ENCODE assay signal across 1 cellular context in the genomic region with DNA sequence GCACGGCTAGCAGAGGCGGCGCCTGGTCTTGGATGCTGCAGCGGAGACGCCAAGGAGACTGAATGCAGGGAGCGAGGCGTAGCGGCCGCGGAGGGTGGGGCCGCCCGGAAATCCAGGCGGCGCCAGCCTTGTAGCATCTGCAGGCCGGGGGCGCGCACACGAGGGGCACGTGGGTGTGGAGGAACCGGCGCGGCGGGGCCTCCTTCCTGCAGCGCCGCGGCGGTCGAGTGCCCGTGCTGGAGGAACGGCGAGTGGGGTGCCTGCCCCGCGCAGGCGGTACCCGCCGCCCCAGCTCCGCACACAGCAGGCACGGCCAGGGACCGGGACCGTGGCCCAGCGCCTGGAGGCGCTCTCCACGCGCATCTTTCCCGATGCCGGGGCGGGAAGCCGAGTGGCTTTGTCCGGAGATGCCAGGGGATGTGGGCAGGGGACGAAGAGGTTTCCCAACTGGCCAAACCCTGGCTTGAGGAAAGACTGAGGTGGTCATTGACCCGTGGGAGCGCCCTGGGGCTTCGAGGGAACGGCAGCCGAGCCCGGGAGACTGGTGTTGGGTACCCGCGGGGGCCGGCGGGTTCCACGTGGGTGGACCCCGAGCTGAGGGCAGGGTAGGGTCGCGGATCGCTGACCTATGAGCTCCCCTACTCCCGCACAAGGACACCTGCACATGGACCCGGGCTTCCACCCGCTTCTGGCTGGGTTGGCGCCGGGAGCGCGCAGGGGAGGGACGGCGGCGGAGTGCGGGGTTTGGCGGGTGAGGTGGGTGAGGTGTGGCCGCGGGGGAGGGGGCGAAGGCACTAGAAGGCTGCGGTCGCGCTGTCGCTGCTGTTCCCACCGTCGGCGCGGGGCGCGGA.
A peak's percentile ranks its signal among the peaks of the same experiment; 100 is the strongest.
TF ChIP-seq lines count a peak whose summit lies in the region.

No MANE protein-coding gene starts in this region.

TF ChIP-seq in H1, 55 proteins besides CTCF, POLR2A, EP300 and RAD21:
- TF ChIP-seq TAF7 (optimal IDR thresholded peaks at IDR 0.05; ENCODE audit: borderline replicate concordance, low read depth, low read length) = no peak
- no peak for TF ChIP-seq TBP (IDR thresholded peaks at IDR 0.05; ENCODE audit: low read depth, low read length)
- no peak for TF ChIP-seq SAP30 (IDR thresholded peaks at IDR 0.05; ENCODE audit: insufficient read depth, insufficient replicate concordance, low read length)
- no peak for TF ChIP-seq TEAD4 (IDR thresholded peaks at IDR 0.05; ENCODE audit: low read depth, low read length)
- TF ChIP-seq TCF12 (IDR thresholded peaks at IDR 0.05; ENCODE audit: low read depth, low read length) = no peak
- no peak for TF ChIP-seq NANOG (IDR thresholded peaks at IDR 0.05; ENCODE audit: insufficient read depth, low read depth, low read length, poor library complexity, severe bottlenecking)
- TF ChIP-seq JUN (IDR thresholded peaks at IDR 0.05; ENCODE audit: low read depth, low read length) = no peak
- TF ChIP-seq HDAC6 (IDR thresholded peaks at IDR 0.05; ENCODE audit: low read depth, low read length) = no peak
- no peak for TF ChIP-seq KDM1A (IDR thresholded peaks at IDR 0.05; ENCODE audit: borderline replicate concordance, low read length)
- TF ChIP-seq MAFK (IDR thresholded peaks at IDR 0.05; ENCODE audit: low read depth, low read length) = no peak
- no peak; a peak in 1 of 4 replicates for TF ChIP-seq HDAC2 (IDR thresholded peaks at IDR 0.05; ENCODE audit: borderline replicate concordance in 1 of 2, low read depth in 2 of 2, low read length in 2 of 2)
- peak; percentile 83; the same call in 1 of the 2 replicates for TF ChIP-seq RBBP5 (IDR thresholded peaks at IDR 0.05; ENCODE audit: borderline replicate concordance, low read depth, low read length)
- no peak for TF ChIP-seq ASH2L (IDR thresholded peaks at IDR 0.05; ENCODE audit: low read length)
- TF ChIP-seq RXRA (IDR thresholded peaks at IDR 0.05; ENCODE audit: insufficient read depth, low read depth, low read length) = no peak
- no peak for TF ChIP-seq POLR2AphosphoS5 (IDR thresholded peaks at IDR 0.05; ENCODE audit: low read depth, low read length)
- TF ChIP-seq BACH1 (IDR thresholded peaks at IDR 0.05; ENCODE audit: low read length) = peak; percentile 39; the same call in 1 of the 2 replicates
- TF ChIP-seq PHF8 (conservative IDR thresholded peaks at IDR 0.05; ENCODE audit: low read depth, low read length) = 0 out of 2 replicates have a peak, but pooled peaks have one; percentile 22
- TF ChIP-seq, protein P1, sequence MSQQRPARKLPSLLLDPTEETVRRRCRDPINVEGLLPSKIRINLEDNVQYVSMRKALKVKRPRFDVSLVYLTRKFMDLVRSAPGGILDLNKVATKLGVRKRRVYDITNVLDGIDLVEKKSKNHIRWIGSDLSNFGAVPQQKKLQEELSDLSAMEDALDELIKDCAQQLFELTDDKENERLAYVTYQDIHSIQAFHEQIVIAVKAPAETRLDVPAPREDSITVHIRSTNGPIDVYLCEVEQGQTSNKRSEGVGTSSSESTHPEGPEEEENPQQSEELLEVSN (IDR thresholded peaks at IDR 0.05) = peak; percentile 74
- peak; percentile 88; the same call in 1 of the 2 replicates for TF ChIP-seq SUZ12 (IDR thresholded peaks at IDR 0.05; ENCODE audit: low read length)
- no peak for TF ChIP-seq NRF1 (IDR thresholded peaks at IDR 0.05; ENCODE audit: low read depth, low read length)
- no peak for TF ChIP-seq SRF (IDR thresholded peaks at IDR 0.05; ENCODE audit: low read depth, low read length)
- TF ChIP-seq GTF2F1 (IDR thresholded peaks at IDR 0.05; ENCODE audit: borderline replicate concordance, low read depth, low read length) = no peak
- TF ChIP-seq GABPA (IDR thresholded peaks at IDR 0.05; ENCODE audit: borderline replicate concordance, insufficient read depth, low read length) = no peak
- no peak for TF ChIP-seq CHD1 (IDR thresholded peaks at IDR 0.05; ENCODE audit: low read depth, low read length)
- TF ChIP-seq RFX5 (IDR thresholded peaks at IDR 0.05; ENCODE audit: borderline replicate concordance, low read depth, low read length) = no peak
- TF ChIP-seq KDM5A (IDR thresholded peaks at IDR 0.05; ENCODE audit: low read length) = no peak
- TF ChIP-seq BRCA1 (IDR thresholded peaks at IDR 0.05; ENCODE audit: low read depth, low read length) = no peak
- TF ChIP-seq SIN3A (conservative IDR thresholded peaks at IDR 0.05 in 1 of 2, IDR thresholded peaks at IDR 0.05 in 1 of 2; ENCODE audit: low read depth in 1 of 2, low read length in 2 of 2) = no peak; a peak in 1 of 4 replicates
- TF ChIP-seq, protein P2, sequence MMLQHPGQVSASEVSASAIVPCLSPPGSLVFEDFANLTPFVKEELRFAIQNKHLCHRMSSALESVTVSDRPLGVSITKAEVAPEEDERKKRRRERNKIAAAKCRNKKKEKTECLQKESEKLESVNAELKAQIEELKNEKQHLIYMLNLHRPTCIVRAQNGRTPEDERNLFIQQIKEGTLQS (IDR thresholded peaks at IDR 0.05; ENCODE audit: insufficient read depth, low read depth, low read length) = no peak
- TF ChIP-seq SIX5 (IDR thresholded peaks at IDR 0.05; ENCODE audit: low read depth, low read length) = no peak
- TF ChIP-seq CREB1 (IDR thresholded peaks at IDR 0.05) = no peak
- TF ChIP-seq JUND (IDR thresholded peaks at IDR 0.05; ENCODE audit: low read length) = no peak
- TF ChIP-seq BCL11A (IDR thresholded peaks at IDR 0.05; ENCODE audit: low read depth in 2 of 2, low read length in 2 of 2) = no peak
- TF ChIP-seq CHD2 (IDR thresholded peaks at IDR 0.05; ENCODE audit: low read length) = no peak
- no peak for TF ChIP-seq ZNF274 (IDR thresholded peaks at IDR 0.05; ENCODE audit: borderline replicate concordance, extremely low read depth, low read length)
- no peak for TF ChIP-seq SP1 (IDR thresholded peaks at IDR 0.05; ENCODE audit: low read depth, low read length)
- TF ChIP-seq CBX5 (IDR thresholded peaks at IDR 0.05; ENCODE audit: low read depth, low read length) = no peak
- no peak for TF ChIP-seq YY1 (IDR thresholded peaks at IDR 0.05; ENCODE audit: low read depth, low read length)
- TF ChIP-seq, protein P3, sequence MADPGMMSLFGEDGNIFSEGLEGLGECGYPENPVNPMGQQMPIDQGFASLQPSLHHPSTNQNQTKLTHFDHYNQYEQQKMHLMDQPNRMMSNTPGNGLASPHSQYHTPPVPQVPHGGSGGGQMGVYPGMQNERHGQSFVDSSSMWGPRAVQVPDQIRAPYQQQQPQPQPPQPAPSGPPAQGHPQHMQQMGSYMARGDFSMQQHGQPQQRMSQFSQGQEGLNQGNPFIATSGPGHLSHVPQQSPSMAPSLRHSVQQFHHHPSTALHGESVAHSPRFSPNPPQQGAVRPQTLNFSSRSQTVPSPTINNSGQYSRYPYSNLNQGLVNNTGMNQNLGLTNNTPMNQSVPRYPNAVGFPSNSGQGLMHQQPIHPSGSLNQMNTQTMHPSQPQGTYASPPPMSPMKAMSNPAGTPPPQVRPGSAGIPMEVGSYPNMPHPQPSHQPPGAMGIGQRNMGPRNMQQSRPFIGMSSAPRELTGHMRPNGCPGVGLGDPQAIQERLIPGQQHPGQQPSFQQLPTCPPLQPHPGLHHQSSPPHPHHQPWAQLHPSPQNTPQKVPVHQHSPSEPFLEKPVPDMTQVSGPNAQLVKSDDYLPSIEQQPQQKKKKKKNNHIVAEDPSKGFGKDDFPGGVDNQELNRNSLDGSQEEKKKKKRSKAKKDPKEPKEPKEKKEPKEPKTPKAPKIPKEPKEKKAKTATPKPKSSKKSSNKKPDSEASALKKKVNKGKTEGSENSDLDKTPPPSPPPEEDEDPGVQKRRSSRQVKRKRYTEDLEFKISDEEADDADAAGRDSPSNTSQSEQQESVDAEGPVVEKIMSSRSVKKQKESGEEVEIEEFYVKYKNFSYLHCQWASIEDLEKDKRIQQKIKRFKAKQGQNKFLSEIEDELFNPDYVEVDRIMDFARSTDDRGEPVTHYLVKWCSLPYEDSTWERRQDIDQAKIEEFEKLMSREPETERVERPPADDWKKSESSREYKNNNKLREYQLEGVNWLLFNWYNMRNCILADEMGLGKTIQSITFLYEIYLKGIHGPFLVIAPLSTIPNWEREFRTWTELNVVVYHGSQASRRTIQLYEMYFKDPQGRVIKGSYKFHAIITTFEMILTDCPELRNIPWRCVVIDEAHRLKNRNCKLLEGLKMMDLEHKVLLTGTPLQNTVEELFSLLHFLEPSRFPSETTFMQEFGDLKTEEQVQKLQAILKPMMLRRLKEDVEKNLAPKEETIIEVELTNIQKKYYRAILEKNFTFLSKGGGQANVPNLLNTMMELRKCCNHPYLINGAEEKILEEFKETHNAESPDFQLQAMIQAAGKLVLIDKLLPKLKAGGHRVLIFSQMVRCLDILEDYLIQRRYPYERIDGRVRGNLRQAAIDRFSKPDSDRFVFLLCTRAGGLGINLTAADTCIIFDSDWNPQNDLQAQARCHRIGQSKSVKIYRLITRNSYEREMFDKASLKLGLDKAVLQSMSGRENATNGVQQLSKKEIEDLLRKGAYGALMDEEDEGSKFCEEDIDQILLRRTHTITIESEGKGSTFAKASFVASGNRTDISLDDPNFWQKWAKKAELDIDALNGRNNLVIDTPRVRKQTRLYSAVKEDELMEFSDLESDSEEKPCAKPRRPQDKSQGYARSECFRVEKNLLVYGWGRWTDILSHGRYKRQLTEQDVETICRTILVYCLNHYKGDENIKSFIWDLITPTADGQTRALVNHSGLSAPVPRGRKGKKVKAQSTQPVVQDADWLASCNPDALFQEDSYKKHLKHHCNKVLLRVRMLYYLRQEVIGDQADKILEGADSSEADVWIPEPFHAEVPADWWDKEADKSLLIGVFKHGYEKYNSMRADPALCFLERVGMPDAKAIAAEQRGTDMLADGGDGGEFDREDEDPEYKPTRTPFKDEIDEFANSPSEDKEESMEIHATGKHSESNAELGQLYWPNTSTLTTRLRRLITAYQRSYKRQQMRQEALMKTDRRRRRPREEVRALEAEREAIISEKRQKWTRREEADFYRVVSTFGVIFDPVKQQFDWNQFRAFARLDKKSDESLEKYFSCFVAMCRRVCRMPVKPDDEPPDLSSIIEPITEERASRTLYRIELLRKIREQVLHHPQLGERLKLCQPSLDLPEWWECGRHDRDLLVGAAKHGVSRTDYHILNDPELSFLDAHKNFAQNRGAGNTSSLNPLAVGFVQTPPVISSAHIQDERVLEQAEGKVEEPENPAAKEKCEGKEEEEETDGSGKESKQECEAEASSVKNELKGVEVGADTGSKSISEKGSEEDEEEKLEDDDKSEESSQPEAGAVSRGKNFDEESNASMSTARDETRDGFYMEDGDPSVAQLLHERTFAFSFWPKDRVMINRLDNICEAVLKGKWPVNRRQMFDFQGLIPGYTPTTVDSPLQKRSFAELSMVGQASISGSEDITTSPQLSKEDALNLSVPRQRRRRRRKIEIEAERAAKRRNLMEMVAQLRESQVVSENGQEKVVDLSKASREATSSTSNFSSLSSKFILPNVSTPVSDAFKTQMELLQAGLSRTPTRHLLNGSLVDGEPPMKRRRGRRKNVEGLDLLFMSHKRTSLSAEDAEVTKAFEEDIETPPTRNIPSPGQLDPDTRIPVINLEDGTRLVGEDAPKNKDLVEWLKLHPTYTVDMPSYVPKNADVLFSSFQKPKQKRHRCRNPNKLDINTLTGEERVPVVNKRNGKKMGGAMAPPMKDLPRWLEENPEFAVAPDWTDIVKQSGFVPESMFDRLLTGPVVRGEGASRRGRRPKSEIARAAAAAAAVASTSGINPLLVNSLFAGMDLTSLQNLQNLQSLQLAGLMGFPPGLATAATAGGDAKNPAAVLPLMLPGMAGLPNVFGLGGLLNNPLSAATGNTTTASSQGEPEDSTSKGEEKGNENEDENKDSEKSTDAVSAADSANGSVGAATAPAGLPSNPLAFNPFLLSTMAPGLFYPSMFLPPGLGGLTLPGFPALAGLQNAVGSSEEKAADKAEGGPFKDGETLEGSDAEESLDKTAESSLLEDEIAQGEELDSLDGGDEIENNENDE (IDR thresholded peaks at IDR 0.05; ENCODE audit: insufficient replicate concordance, low read length) = no peak
- no peak for TF ChIP-seq SIRT6 (IDR thresholded peaks at IDR 0.05; ENCODE audit: low read length)
- no peak for TF ChIP-seq CBX8 (IDR thresholded peaks at IDR 0.05; ENCODE audit: borderline replicate concordance, low read depth, low read length)
- TF ChIP-seq CEBPB (IDR thresholded peaks at IDR 0.05; ENCODE audit: low read depth, low read length) = no peak
- TF ChIP-seq POU5F1 (IDR thresholded peaks at IDR 0.05; ENCODE audit: low read depth, low read length) = no peak
- no peak for TF ChIP-seq SP4 (IDR thresholded peaks at IDR 0.05; ENCODE audit: low read length)
- TF ChIP-seq, protein P4, sequence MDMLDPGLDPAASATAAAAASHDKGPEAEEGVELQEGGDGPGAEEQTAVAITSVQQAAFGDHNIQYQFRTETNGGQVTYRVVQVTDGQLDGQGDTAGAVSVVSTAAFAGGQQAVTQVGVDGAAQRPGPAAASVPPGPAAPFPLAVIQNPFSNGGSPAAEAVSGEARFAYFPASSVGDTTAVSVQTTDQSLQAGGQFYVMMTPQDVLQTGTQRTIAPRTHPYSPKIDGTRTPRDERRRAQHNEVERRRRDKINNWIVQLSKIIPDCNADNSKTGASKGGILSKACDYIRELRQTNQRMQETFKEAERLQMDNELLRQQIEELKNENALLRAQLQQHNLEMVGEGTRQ (IDR thresholded peaks at IDR 0.05; ENCODE audit: low read length) = no peak
- TF ChIP-seq CTBP2 (IDR thresholded peaks at IDR 0.05; ENCODE audit: borderline replicate concordance, insufficient read depth, insufficient read length, low read length) = peak; percentile 36
- TF ChIP-seq RNF2 (IDR thresholded peaks at IDR 0.05; ENCODE audit: borderline replicate concordance, low read depth, low read length, missing control alignments, poor library complexity, severe bottlenecking) = peak; percentile 79
- no peak for TF ChIP-seq SP2 (IDR thresholded peaks at IDR 0.05; ENCODE audit: low read length)
- TF ChIP-seq KDM4A (IDR thresholded peaks at IDR 0.05; ENCODE audit: low read depth, low read length, severe bottlenecking) = peak; percentile 61
- TF ChIP-seq, protein P5, sequence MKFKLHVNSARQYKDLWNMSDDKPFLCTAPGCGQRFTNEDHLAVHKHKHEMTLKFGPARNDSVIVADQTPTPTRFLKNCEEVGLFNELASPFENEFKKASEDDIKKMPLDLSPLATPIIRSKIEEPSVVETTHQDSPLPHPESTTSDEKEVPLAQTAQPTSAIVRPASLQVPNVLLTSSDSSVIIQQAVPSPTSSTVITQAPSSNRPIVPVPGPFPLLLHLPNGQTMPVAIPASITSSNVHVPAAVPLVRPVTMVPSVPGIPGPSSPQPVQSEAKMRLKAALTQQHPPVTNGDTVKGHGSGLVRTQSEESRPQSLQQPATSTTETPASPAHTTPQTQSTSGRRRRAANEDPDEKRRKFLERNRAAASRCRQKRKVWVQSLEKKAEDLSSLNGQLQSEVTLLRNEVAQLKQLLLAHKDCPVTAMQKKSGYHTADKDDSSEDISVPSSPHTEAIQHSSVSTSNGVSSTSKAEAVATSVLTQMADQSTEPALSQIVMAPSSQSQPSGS (IDR thresholded peaks at IDR 0.05; ENCODE audit: low read length) = no peak
- no peak for TF ChIP-seq FOSL1 (IDR thresholded peaks at IDR 0.05; ENCODE audit: insufficient read depth, low read depth, low read length)
- no peak for TF ChIP-seq EGR1 (IDR thresholded peaks at IDR 0.05; ENCODE audit: borderline replicate concordance, low read depth, low read length)
- TF ChIP-seq, protein P6, sequence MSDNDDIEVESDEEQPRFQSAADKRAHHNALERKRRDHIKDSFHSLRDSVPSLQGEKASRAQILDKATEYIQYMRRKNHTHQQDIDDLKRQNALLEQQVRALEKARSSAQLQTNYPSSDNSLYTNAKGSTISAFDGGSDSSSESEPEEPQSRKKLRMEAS (IDR thresholded peaks at IDR 0.05) = 0 out of 2 replicates have a peak, but pooled peaks have one; percentile 6
- no peak for TF ChIP-seq TAF1 (IDR thresholded peaks at IDR 0.05; ENCODE audit: low read depth, low read length)
- TF ChIP-seq EZH2 (IDR thresholded peaks at IDR 0.05; ENCODE audit: low read depth, low read length, severe bottlenecking) = peak; percentile 69
TF ChIP-seq in H1: peak in this region for 10.
